31 cellular contexts compared by ENCODE assay signal in the genomic region with DNA sequence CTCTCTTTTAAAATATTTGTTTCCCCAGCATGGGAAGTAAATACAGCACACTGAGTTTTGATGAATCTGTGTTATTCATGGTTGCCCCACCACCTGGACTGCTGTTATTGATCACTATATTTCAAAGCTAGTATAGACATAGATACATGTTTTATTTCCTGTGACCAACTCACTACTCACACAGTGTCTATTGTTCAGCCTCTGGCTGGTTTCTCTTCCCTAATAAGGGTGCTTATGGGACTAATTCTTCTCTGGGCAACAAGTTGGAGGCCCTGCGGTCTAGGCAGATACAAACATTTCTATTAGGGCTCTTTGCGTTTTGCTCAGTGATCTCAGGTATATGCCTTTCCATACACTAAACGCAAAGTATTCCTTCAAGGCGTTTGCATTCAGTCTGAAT.
"Had no signal": no experiment of that assay in that cellular context is flagged by ENCODE, and none has a peak within 500 bp of the region (broad histone marks: within the 10 kb centered on the region; RNA-seq: fewer than 3 reads in every experiment).

No MANE protein-coding gene starts in this region.

- H3K9me3 ChIP-seq: esophagus muscularis mucosa, gastroesophageal sphincter, heart right ventricle had no signal

- H3K27me3 Mint-ChIP-seq: activated B cell treated with CpG ODN at 0.5 μM for 24 hours had no signal

- H3K36me3 Mint-ChIP-seq: activated naive CD4-positive, alpha-beta T cell treated with anti-CD3 and anti-CD28 coated beads, Interleukin-2, amount 10 ng/mL, durations not matched to agents 7 days and 5 days; activated naive CD4-positive, alpha-beta T cell treated with anti-CD3 and anti-CD28 coated beads, Interleukin-2, amount 50 U/mL, for 72 hours; activated naive CD8-positive, alpha-beta T cell treated with anti-CD3 and anti-CD28 coated beads, Interleukin-2, amount 10 ng/mL, durations not matched to agents 7 days and 5 days had no signal

- H3K4me3 ChIP-seq: esophagus muscularis mucosa, gastroesophageal sphincter, heart right ventricle had no signal

- H3K9me3 Mint-ChIP-seq: activated B cell treated with CpG ODN at 0.5 μM for 24 hours; activated naive CD4-positive, alpha-beta T cell treated with anti-CD3 and anti-CD28 coated beads, Interleukin-2, amount 10 ng/mL, durations not matched to agents 7 days and 5 days; activated naive CD4-positive, alpha-beta T cell treated with anti-CD3 and anti-CD28 coated beads, Interleukin-2, amount 50 U/mL, for 72 hours; activated naive CD8-positive, alpha-beta T cell treated with anti-CD3 and anti-CD28 coated beads, Interleukin-2, amount 10 ng/mL, durations not matched to agents 7 days and 5 days; activated T-cell treated with anti-CD3 and anti-CD28 coated beads, Interleukin-2, amount 50 U/mL, for 24 hours; activated T-cell treated with anti-CD3 and anti-CD28 coated beads, Interleukin-2, amount 50 U/mL, for 72 hours; effector memory CD8-positive, alpha-beta T cell; T-helper 2 cell treated with Interferon-gamma antibody and Interleukin-4, amounts not matched to agents 5 μg/mL and 100 μg/mL, for 36 hours had no signal

- H3K36me3 ChIP-seq: brain microvascular endothelial cell, esophagus muscularis mucosa, gastroesophageal sphincter, heart right ventricle, WERI-Rb-1 had no signal

- H3K27ac ChIP-seq: brain microvascular endothelial cell, esophagus muscularis mucosa, gastroesophageal sphincter, heart right ventricle, WERI-Rb-1 had no signal

- H3K27me3 ChIP-seq: brain microvascular endothelial cell, esophagus muscularis mucosa had no signal

- H3K4me3 Mint-ChIP-seq: activated B cell treated with CpG ODN at 0.5 μM for 24 hours; activated naive CD4-positive, alpha-beta T cell treated with anti-CD3 and anti-CD28 coated beads, Interleukin-2, amount 10 ng/mL, durations not matched to agents 7 days and 5 days; activated naive CD8-positive, alpha-beta T cell treated with anti-CD3 and anti-CD28 coated beads, Interleukin-2, amount 10 ng/mL, durations not matched to agents 7 days and 5 days; activated T-cell treated with anti-CD3 and anti-CD28 coated beads, Interleukin-2, amount 50 U/mL, for 24 hours; activated T-cell treated with anti-CD3 and anti-CD28 coated beads, Interleukin-2, amount 50 U/mL, for 72 hours; effector memory CD8-positive, alpha-beta T cell; T-helper 17 cell; T-helper 2 cell treated with Interferon-gamma antibody and Interleukin-4, amounts not matched to agents 5 μg/mL and 100 μg/mL, for 36 hours had no signal

- H3K27ac Mint-ChIP-seq: activated B cell treated with CpG ODN at 0.5 μM for 24 hours; activated naive CD4-positive, alpha-beta T cell treated with anti-CD3 and anti-CD28 coated beads, Interleukin-2, amount 10 ng/mL, durations not matched to agents 7 days and 5 days; activated naive CD4-positive, alpha-beta T cell treated with anti-CD3 and anti-CD28 coated beads, Interleukin-2, amount 50 U/mL, for 72 hours; activated naive CD8-positive, alpha-beta T cell treated with anti-CD3 and anti-CD28 coated beads, Interleukin-2, amount 10 ng/mL, durations not matched to agents 7 days and 5 days; activated T-cell treated with anti-CD3 and anti-CD28 coated beads, Interleukin-2, amount 50 U/mL, for 24 hours; activated T-cell treated with anti-CD3 and anti-CD28 coated beads, Interleukin-2, amount 50 U/mL, for 72 hours; effector memory CD8-positive, alpha-beta T cell; T-helper 17 cell; T-helper 2 cell treated with Interferon-gamma antibody and Interleukin-4, amounts not matched to agents 5 μg/mL and 100 μg/mL, for 36 hours had no signal

- H3K4me1 Mint-ChIP-seq: activated B cell treated with CpG ODN at 0.5 μM for 24 hours; activated naive CD4-positive, alpha-beta T cell treated with anti-CD3 and anti-CD28 coated beads, Interleukin-2, amount 10 ng/mL, durations not matched to agents 7 days and 5 days; activated naive CD8-positive, alpha-beta T cell treated with anti-CD3 and anti-CD28 coated beads, Interleukin-2, amount 10 ng/mL, durations not matched to agents 7 days and 5 days; T-helper 17 cell had no signal

- DNase-seq: activated B cell treated with CpG ODN at 0.5 μM for 24 hours; activated CD4-positive, alpha-beta T cell treated with anti-CD3 and anti-CD28 coated beads for 48 hours; activated CD4-positive, alpha-beta T cell treated with anti-CD3 and anti-CD28 coated beads, Interleukin-2, amount 50 U/mL, for 1 hour; activated CD4-positive, alpha-beta T cell treated with anti-CD3 and anti-CD28 coated beads, Interleukin-2, amount 50 U/mL, for 48 hours; activated CD8-positive, alpha-beta memory T cell treated with anti-CD3 and anti-CD28 coated beads, Interleukin-2, amount 50 U/mL, for 48 hours; activated gamma-delta T cell; activated naive CD4-positive, alpha-beta T cell; activated naive CD4-positive, alpha-beta T cell treated with anti-CD3 and anti-CD28 coated beads, Interleukin-2, amount 10 ng/mL, durations not matched to agents 7 days and 5 days; activated naive CD8-positive, alpha-beta T cell treated with anti-CD3 and anti-CD28 coated beads, Interleukin-2, amount 10 ng/mL, durations not matched to agents 7 days and 5 days; activated T-cell treated with anti-CD3 and anti-CD28 coated beads for 4 hours; activated T-cell treated with anti-CD3 and anti-CD28 coated beads, Interleukin-2, amount 50 U/mL, for 24 hours; activated T-cell treated with anti-CD3 and anti-CD28 coated beads, Interleukin-2, amount 50 U/mL, for 72 hours; anterior cingulate cortex; brain microvascular endothelial cell; caudate nucleus; cortex of kidney; dermis blood vessel endothelial cell; effector CD4-positive, alpha-beta T cell; effector memory CD8-positive, alpha-beta T cell; erythroblast; foreskin melanocyte; heart right ventricle; hippocampal formation; T-helper 17 cell; T1000; WERI-Rb-1 had no signal

- H3K4me1 ChIP-seq: gastroesophageal sphincter had no signal

- ATAC-seq: activated CD4-positive, CD25-positive, alpha-beta regulatory T cell treated with anti-CD3 and anti-CD28 coated beads, Interleukin-2, amount 50 U/mL, for 24 hours; activated naive CD4-positive, alpha-beta T cell treated with anti-CD3 and anti-CD28 coated beads, Interleukin-2, amount 50 U/mL, for 72 hours; activated T-cell treated with anti-CD3 and anti-CD28 coated beads, Interleukin-2, amount 50 U/mL, for 72 hours; effector memory CD8-positive, alpha-beta T cell; gastroesophageal sphincter; heart right ventricle; T-helper 17 cell had no signal
